8 cellular contexts compared by ENCODE assay signal in the genomic region with DNA sequence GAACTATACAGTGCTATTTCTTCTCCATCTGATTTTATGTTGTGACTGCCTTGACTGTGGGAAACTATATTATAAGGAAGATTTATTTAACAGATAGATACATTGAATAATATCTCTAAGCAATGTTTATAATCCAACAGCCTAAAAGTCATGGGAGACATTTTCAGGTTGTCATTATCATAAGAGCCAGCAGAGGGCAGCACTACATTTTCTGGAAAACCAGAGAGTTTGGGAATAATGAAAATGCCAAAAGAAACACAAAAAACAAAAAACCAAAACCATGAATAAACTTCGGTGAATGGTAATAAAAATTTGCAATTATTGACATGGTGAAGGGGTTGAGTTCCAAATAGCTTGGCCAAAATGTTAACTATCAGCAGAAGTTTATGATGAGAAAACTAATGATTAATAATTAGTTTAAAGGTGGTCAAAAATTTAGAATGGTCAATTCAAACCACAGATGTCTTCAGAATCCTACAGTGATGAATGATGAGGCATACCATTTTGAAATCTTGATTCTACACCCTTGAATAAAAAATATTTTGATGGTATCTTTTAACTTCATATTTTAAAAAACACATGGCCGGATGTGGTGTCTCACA. TPM values are rescaled to one million over a fixed set of nuclear protein-coding genes. Genes with fewer than 3 reads are reported as not detected.
A peak's percentile ranks its signal among the peaks of the same experiment; 100 is the strongest.
DNase-seq lines count a peak whose midpoint lies in the region; ATAC-seq, FAIRE-seq and TF ChIP-seq lines count a peak whose summit lies in the region.

No MANE protein-coding gene starts in this region.

- peak; percentile 49 for TF ChIP-seq CTCF in AG04449 (IDR thresholded peaks at IDR 0.05; ENCODE audit: insufficient read depth, low read length, missing control alignments)
- TF ChIP-seq CTCF in brain (conservative IDR thresholded peaks at IDR 0.05): peak; percentile 80 to 82

- H3K36me3 Mint-ChIP-seq in brain: peaks cover 66% of the 10 kb centered on the region

- no peak for FAIRE-seq in urothelium cell line (lab: Jason Lieb, UNC)

- H3K4me1 Mint-ChIP-seq in brain: peaks cover 40% of the 10 kb centered on the region

- H3K4me3 ChIP-seq in AG04449 (ENCODE audit: low read depth, low read length): no peak overlapping the region

- H3K27ac Mint-ChIP-seq in brain: peak overlapping the region in 3 of 5 experiments; percentile 45 to 82 (median 66)

- H3K9me3 Mint-ChIP-seq in brain: peaks cover 0 to 19% (median 4%) of the 10 kb centered on the region in 5 experiments

- CTCF ChIA-PET in AG04449 (lab: Yijun Ruan, JAX): interaction anchor here (0.7 to 3.2 kb wide), 17 partner anchors 12 to 397 kb away, joined by 3 to 15 read pairs (median 4); a partner anchor contains a TSS

- H3K27me3 Mint-ChIP-seq in brain: peaks cover 9% of the 10 kb centered on the region

- POLR2A ChIA-PET in AG04449 (lab: Yijun Ruan, JAX): interaction anchor here (0.7 kb wide), 1 partner anchor 122 kb away, joined by 3 read pairs; no protein-coding TSS in a partner anchor

- ATAC-seq in GM19467 (IDR thresholded peaks at IDR 0.05; ENCODE audit: unreplicated experiment) (no peak), GM18861 (IDR thresholded peaks at IDR 0.05; ENCODE audit: unreplicated experiment) (no peak)

- DNase-seq in AG04449 (ENCODE audit: low read depth, low spot score): no peak
- peak; percentile 56 for DNase-seq in EH (ENCODE audit: low read depth)
- DNase-seq in NCI-H446 (lab: John Stamatoyannopoulos, UW): peak; percentile 25 to 50
- peak; percentile 67 for DNase-seq in left kidney (ENCODE audit: low read depth, low spot score)
- DNase-seq in urothelium cell line (ENCODE audit: low spot score): peak; percentile 24

- peak overlapping the region in 1 of 5 experiments; percentile 74 for H3K4me3 Mint-ChIP-seq in brain

RNA-seq across cellular contexts. Expression of a gene that starts 4.7 kb away (rescaled TPM):
- 333 TPM for polyA plus RNA-seq in brain (ENCODE audit: insufficient read depth, low read depth, low replicate concordance)

RNA-seq across cellular contexts. Expression of a gene that starts 5.1 kb away (rescaled TPM):
- polyA plus RNA-seq in brain (ENCODE audit: insufficient read depth, low read depth, low replicate concordance): 55.6 TPM
